Comparison of ENCODE assay signal across 12 cellular contexts in the genomic region with DNA sequence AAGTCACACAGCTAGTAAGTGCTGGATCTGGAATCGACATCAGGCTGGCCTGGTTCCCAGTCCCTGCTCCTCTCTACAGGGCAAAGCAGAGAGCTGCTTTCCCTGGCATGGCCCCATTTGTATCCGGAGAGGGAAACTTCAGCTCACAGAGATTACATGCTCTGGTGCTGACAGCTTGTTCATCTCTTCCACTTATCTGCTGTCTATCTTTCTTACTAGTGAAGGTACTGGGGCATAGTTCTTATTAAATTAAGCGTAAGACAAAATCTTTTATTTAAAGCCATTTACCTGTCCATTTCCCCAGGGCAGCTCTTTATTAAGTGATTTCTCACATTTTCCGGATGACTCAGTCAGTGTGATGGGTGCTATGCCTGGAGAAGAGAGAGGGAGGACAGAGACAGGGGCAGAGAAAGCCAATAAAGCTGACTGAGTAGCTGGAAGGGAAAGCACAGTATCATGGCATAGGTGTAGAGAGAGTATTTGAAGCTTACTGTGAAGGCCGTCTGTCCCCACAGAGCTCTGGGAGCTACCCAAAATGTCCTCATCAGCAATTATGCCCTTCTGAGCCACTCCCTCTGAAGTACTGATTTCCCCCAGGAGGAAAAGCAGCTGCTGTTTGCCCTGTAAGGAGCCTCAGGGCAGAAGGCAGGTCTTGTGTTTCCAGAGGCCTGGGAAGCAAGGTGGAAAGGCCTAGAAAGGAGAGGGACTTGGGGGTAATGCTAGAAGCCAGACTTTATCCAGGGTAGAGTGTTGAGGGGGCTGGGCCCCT. TPM values are rescaled to one million over a fixed set of nuclear protein-coding genes. Genes with fewer than 3 reads are reported as not detected.
DNase-seq lines count a peak whose midpoint lies in the region; ATAC-seq and TF ChIP-seq lines count a peak whose summit lies in the region.
"Had no signal": no experiment of that assay in that cellular context is flagged by ENCODE, and none has a peak within 500 bp of the region (broad histone marks: within the 10 kb centered on the region; RNA-seq: fewer than 3 reads in every experiment).

No MANE protein-coding gene starts in this region.

- BruUV-seq in HCT116 (replicated peaks; lab: Mats Ljungman, UMichigan) = no TSS peak
- no TSS peak for BruUV-seq in PC-3 (replicated peaks; lab: Mats Ljungman, UMichigan)

- H3K79me2 ChIP-seq in HCT116 (ENCODE audit: insufficient read depth, low read length) = no peaks in the 10 kb centered on the region
- H3K79me2 ChIP-seq in PC-3 (ENCODE audit: low read length) = no peaks in the 10 kb centered on the region

- TF ChIP-seq POLR2A in HCT116 (IDR thresholded peaks at IDR 0.05; ENCODE audit: borderline replicate concordance, extremely low read depth, insufficient read depth, insufficient read length) = no peak

- H4K20me1 ChIP-seq in HCT116 (ENCODE audit: insufficient read depth) (no peaks in the 10 kb centered on the region), PC-3 (ENCODE audit: low read length) (no peaks in the 10 kb centered on the region)

- no peak overlapping the region for H3K4me2 ChIP-seq in HCT116 (ENCODE audit: low read length)
- H3K4me2 ChIP-seq in PC-3 (ENCODE audit: low read length) = peak overlapping the region; percentile 25

- POLR2A ChIA-PET in HCT116 (lab: Charles Lee) = no interaction called here
- POLR2A ChIA-PET in PC-3 (lab: Charles Lee; ENCODE audit: unreplicated experiment) = no interaction called here

- TF ChIP-seq CTCF in HCT116 (IDR thresholded peaks at IDR 0.05 in 2 of 3, conservative IDR thresholded peaks at IDR 0.05 in 1 of 3; ENCODE audit: borderline replicate concordance in 1 of 3, insufficient read depth in 1 of 3, low read depth in 2 of 3, low read length in 2 of 3) (no peak), PC-3 (conservative IDR thresholded peaks at IDR 0.05; ENCODE audit: low read depth, low read length) (no peak), epithelial cell of esophagus (IDR thresholded peaks at IDR 0.05; ENCODE audit: insufficient read depth, low read depth, low read length, missing control alignments) (no peak)

- DNase-seq in HCT116 (ENCODE audit: low read depth, low spot score) = peak; percentile 12
- DNase-seq in PC-3 = peak; percentile 83
- DNase-seq in epithelial cell of esophagus (ENCODE audit: low read depth) = peak; percentile 61
- DNase-seq in lung microvascular endothelial cell (ENCODE audit: low read depth in 2 of 2) = peak; percentile 32 to 89
- no peak for DNase-seq in medulla oblongata (ENCODE audit: extremely low spot score)
- DNase-seq in KG1 (lab: John Stamatoyannopoulos, UW) = no peak
- DNase-seq: activated CD4-positive, alpha-beta T cell treated with anti-CD3 and anti-CD28 coated beads for 1 hour; CD8-positive, alpha-beta memory T cell; effector memory CD4-positive, alpha-beta T cell; nucleus accumbens had no signal

- no peak overlapping the region for H2AFZ ChIP-seq in HCT116 (ENCODE audit: low read depth, low read length, poor library complexity, severe bottlenecking)
- peak overlapping the region; percentile 31 for H2AFZ ChIP-seq in PC-3 (ENCODE audit: low read length)

- H3F3A ChIP-seq in PC-3 (ENCODE audit: low read length, unreplicated experiment) = no peaks in the 10 kb centered on the region

- no peaks in the 10 kb centered on the region for H3K27me3 ChIP-seq in HCT116 (ENCODE audit: insufficient read depth, low read length)
- H3K27me3 ChIP-seq in PC-3 (ENCODE audit: low read length) = no peaks in the 10 kb centered on the region

- H3K9ac ChIP-seq in HCT116 (ENCODE audit: low read length) (no peak overlapping the region), PC-3 (ENCODE audit: low read length) (no peak overlapping the region)

- H3K9me2 ChIP-seq in HCT116 (ENCODE audit: insufficient read depth) (no peaks in the 10 kb centered on the region), PC-3 (replicated peaks; ENCODE audit: low read length) (no peaks in the 10 kb centered on the region)

- H3K27ac ChIP-seq in HCT116 (ENCODE audit: low read depth, low read length) (no peak overlapping the region), PC-3 (ENCODE audit: low read length) (peak overlapping the region; percentile 48)

- CTCF ChIA-PET in HCT116 (lab: Charles Lee) (no interaction called here), PC-3 (lab: Charles Lee) (interaction anchor here (2.3 kb wide), 1 partner anchor 190 kb away, joined by 9 read pairs; no protein-coding TSS in a partner anchor)

- no peak for TF ChIP-seq RAD21 in HCT116 (IDR thresholded peaks at IDR 0.05; ENCODE audit: low read depth)

- ATAC-seq in HCT116 (no peak), PC-3 (peak; percentile 93), HG03469 (IDR thresholded peaks at IDR 0.05; ENCODE audit: unreplicated experiment) (no peak), GM18867 (IDR thresholded peaks at IDR 0.05; ENCODE audit: unreplicated experiment) (no peak)

- intact Hi-C loops in HCT116 (cut with micrococcal nuclease) (no loop called here), PC-3 (cut with micrococcal nuclease) (no loop called here)

- RAD21 ChIA-PET in HCT116 (lab: Charles Lee; ENCODE audit: low non-redundant PET in 1 of 2, low total read pairs in 2 of 2, uncharacterized antibody in 2 of 2, unreplicated experiment in 2 of 2) = no interaction called here

- no peaks in the 10 kb centered on the region for H3K9me3 ChIP-seq in HCT116 (ENCODE audit: control insufficient read depth in 1 of 2, insufficient read depth in 1 of 2, low read depth in 1 of 2, low read length in 2 of 2)
- no peaks in the 10 kb centered on the region for H3K9me3 ChIP-seq in PC-3 (ENCODE audit: low read length)

- peaks cover 0 to 10% of the 10 kb centered on the region in 2 experiments; a peak in 1 of 4 replicates for H3K4me1 ChIP-seq in HCT116 (ENCODE audit: control insufficient read depth in 1 of 2, insufficient read depth in 2 of 2, low read length in 2 of 2)
- peaks cover 15% of the 10 kb centered on the region for H3K4me1 ChIP-seq in PC-3 (ENCODE audit: insufficient read depth, low read length)

- H3K4me3 ChIP-seq in HCT116 (replicated peaks in 1 of 2; ENCODE audit: low read depth in 1 of 2, low read length in 2 of 2) (no peak overlapping the region), PC-3 (ENCODE audit: low read length) (no peak overlapping the region), epithelial cell of esophagus (ENCODE audit: low read length) (no peak overlapping the region)

- no peaks in the 10 kb centered on the region for H3K36me3 ChIP-seq in HCT116 (ENCODE audit: control insufficient read depth in 1 of 2, insufficient read depth in 2 of 2, low read length in 2 of 2)
- H3K36me3 ChIP-seq in PC-3 (ENCODE audit: low read depth, low read length) = no peaks in the 10 kb centered on the region

TF ChIP-seq in HCT116, 20 proteins besides CTCF, POLR2A, EP300 and RAD21 (continues in another document):
- TF ChIP-seq ELF1 (IDR thresholded peaks at IDR 0.05; ENCODE audit: borderline replicate concordance, low read depth) (no peak), EZH2 (IDR thresholded peaks at IDR 0.05) (no peak), JUND (IDR thresholded peaks at IDR 0.05) (peak; percentile 72), ZBTB33 (IDR thresholded peaks at IDR 0.05; ENCODE audit: extremely low read depth, insufficient replicate concordance, low read length) (no peak), SP1 (IDR thresholded peaks at IDR 0.05; ENCODE audit: low read depth) (peak; percentile 26; the same call in 1 of the 2 replicates), CBX3 (IDR thresholded peaks at IDR 0.05; ENCODE audit: low read depth) (no peak), CEBPB (IDR thresholded peaks at IDR 0.05; ENCODE audit: low read depth) (no peak), TCF7L2 (IDR thresholded peaks at IDR 0.05; ENCODE audit: borderline replicate concordance, extremely low read depth, insufficient read depth, insufficient read length) (no peak), POLR2AphosphoS5 (IDR thresholded peaks at IDR 0.05; ENCODE audit: low read depth, low read length) (no peak), ZFX (IDR thresholded peaks at IDR 0.05) (no peak), EGR1 (IDR thresholded peaks at IDR 0.05; ENCODE audit: low read depth) (no peak), FOSL1 (IDR thresholded peaks at IDR 0.05; ENCODE audit: low read depth) (peak; percentile 88), YY1 (IDR thresholded peaks at IDR 0.05; ENCODE audit: extremely low read depth, insufficient replicate concordance, low read depth, low read length) (no peak), SRF (IDR thresholded peaks at IDR 0.05; ENCODE audit: low read depth) (no peak)
- TF ChIP-seq, protein P1, sequence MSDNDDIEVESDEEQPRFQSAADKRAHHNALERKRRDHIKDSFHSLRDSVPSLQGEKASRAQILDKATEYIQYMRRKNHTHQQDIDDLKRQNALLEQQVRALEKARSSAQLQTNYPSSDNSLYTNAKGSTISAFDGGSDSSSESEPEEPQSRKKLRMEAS (IDR thresholded peaks at IDR 0.05) = no peak
- TF ChIP-seq, protein P2, sequence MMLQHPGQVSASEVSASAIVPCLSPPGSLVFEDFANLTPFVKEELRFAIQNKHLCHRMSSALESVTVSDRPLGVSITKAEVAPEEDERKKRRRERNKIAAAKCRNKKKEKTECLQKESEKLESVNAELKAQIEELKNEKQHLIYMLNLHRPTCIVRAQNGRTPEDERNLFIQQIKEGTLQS (IDR thresholded peaks at IDR 0.05) = no peak

RNA-seq across cellular contexts. Expression of gene EPAS1, which starts 44.1 kb away (rescaled TPM):
- 55.9 TPM for total RNA-seq in HCT116 (2021; ENCODE audit: unreplicated experiment)
- 36.4 and 50.7 TPM in 2 replicates for polyA plus RNA-seq in HCT116 (2012)
- total RNA-seq in PC-3 (2014; rRNA removed) = 43.2 and 77.0 TPM in 2 replicates
- total RNA-seq in lung microvascular endothelial cell = 119 and 128 TPM in 2 replicates

Comparison
In these comparisons a context has a peak if more than half of its experiments do, and no peak if none do; other contexts are left out.
1. DNase-seq: peak in HCT116 (single experiment), PC-3 (single experiment), epithelial cell of esophagus (single experiment) and lung microvascular endothelial cell (2 of 2); none in medulla oblongata (single experiment) and KG1 (single experiment).